Comparison of ENCODE assay signal across 8 cellular contexts in genomic region chr1:156926175-156926574, GRCh38. TPM values are rescaled to one million over a fixed set of nuclear protein-coding genes. Genes with fewer than 3 reads are reported as not detected.
A peak's percentile ranks its signal among the peaks of the same experiment; 100 is the strongest.
DNase-seq lines count a peak whose midpoint lies in the region; ATAC-seq lines count a peak whose summit lies in the region.

No MANE protein-coding gene starts in this region.

- CTCF ChIA-PET in activated CD8-positive, alpha-beta T cell treated with anti-CD3 and anti-CD28 coated beads, Interleukin-2, amount 10 ng/mL, durations not matched to agents 7 days and 5 days (lab: Charles Lee), result interaction anchor here (1.2 to 8.1 kb wide), 8 partner anchors 11 to 237 kb away, joined by 3 to 93 read pairs (median 14); partner anchors contain the start of genes NTRK1 and PEAR1

- ATAC-seq in activated CD8-positive, alpha-beta T cell treated with anti-CD3 and anti-CD28 coated beads, Interleukin-2, amount 10 ng/mL, durations not matched to agents 7 days and 5 days, result peak; percentile 43
- ATAC-seq in HG03280 (IDR thresholded peaks at IDR 0.05; ENCODE audit: unreplicated experiment) (no peak), GM19328 (IDR thresholded peaks at IDR 0.05; ENCODE audit: unreplicated experiment) (no peak), GM21447 (IDR thresholded peaks at IDR 0.05; ENCODE audit: unreplicated experiment) (no peak)

- peak; percentile 91 for DNase-seq in ELR (ENCODE audit: low read depth)
- peak; percentile 98 for DNase-seq in MV-4-11 (lab: John Stamatoyannopoulos, UW)
- peak; percentile 61 for DNase-seq in activated CD8-positive, alpha-beta T cell treated with anti-CD3 and anti-CD28 coated beads, Interleukin-2, amount 10 ng/mL, durations not matched to agents 7 days and 5 days
- DNase-seq in mucosa of gallbladder (ENCODE audit: low spot score), result peak; percentile 65
- no peak for DNase-seq in NAMALWA (ENCODE audit: low spot score)

- H3K9me3 Mint-ChIP-seq in activated CD8-positive, alpha-beta T cell treated with anti-CD3 and anti-CD28 coated beads, Interleukin-2, amount 10 ng/mL, durations not matched to agents 7 days and 5 days (ENCODE audit: insufficient read depth), result no peaks in the 10 kb centered on the region

- H3K27me3 Mint-ChIP-seq in activated CD8-positive, alpha-beta T cell treated with anti-CD3 and anti-CD28 coated beads, Interleukin-2, amount 10 ng/mL, durations not matched to agents 7 days and 5 days (ENCODE audit: low read depth), result peaks cover 80% of the 10 kb centered on the region

- H3K4me1 Mint-ChIP-seq in activated CD8-positive, alpha-beta T cell treated with anti-CD3 and anti-CD28 coated beads, Interleukin-2, amount 10 ng/mL, durations not matched to agents 7 days and 5 days (ENCODE audit: low read depth), result peaks cover 33% of the 10 kb centered on the region

- H3K36me3 Mint-ChIP-seq in activated CD8-positive, alpha-beta T cell treated with anti-CD3 and anti-CD28 coated beads, Interleukin-2, amount 10 ng/mL, durations not matched to agents 7 days and 5 days (ENCODE audit: low read depth), result no peaks in the 10 kb centered on the region

- H3K27ac Mint-ChIP-seq in activated CD8-positive, alpha-beta T cell treated with anti-CD3 and anti-CD28 coated beads, Interleukin-2, amount 10 ng/mL, durations not matched to agents 7 days and 5 days, result peak overlapping the region; percentile 28

- no peak overlapping the region for H3K4me3 Mint-ChIP-seq in activated CD8-positive, alpha-beta T cell treated with anti-CD3 and anti-CD28 coated beads, Interleukin-2, amount 10 ng/mL, durations not matched to agents 7 days and 5 days

- POLR2A ChIA-PET in activated CD8-positive, alpha-beta T cell treated with anti-CD3 and anti-CD28 coated beads, Interleukin-2, amount 10 ng/mL, durations not matched to agents 7 days and 5 days (lab: Charles Lee), result no interaction called here

RNA-seq across cellular contexts. Expression of gene LRRC71, which starts 5.7 kb away (rescaled TPM):
- total RNA-seq in activated CD8-positive, alpha-beta T cell treated with anti-CD3 and anti-CD28 coated beads, Interleukin-2, amount 10 ng/mL, durations not matched to agents 7 days and 5 days, result not detected
- total RNA-seq in mucosa of gallbladder, result 0.23 TPM

RNA-seq across cellular contexts. Expression of gene PEAR1, which starts 32.7 kb away (rescaled TPM):
- under 1 TPM; 0.21 to 0.40 TPM for total RNA-seq in activated CD8-positive, alpha-beta T cell treated with anti-CD3 and anti-CD28 coated beads, Interleukin-2, amount 10 ng/mL, durations not matched to agents 7 days and 5 days
- 9.9 TPM for total RNA-seq in mucosa of gallbladder
